Comparison of ENCODE assay signal across 6 cellular contexts in the genomic region with DNA sequence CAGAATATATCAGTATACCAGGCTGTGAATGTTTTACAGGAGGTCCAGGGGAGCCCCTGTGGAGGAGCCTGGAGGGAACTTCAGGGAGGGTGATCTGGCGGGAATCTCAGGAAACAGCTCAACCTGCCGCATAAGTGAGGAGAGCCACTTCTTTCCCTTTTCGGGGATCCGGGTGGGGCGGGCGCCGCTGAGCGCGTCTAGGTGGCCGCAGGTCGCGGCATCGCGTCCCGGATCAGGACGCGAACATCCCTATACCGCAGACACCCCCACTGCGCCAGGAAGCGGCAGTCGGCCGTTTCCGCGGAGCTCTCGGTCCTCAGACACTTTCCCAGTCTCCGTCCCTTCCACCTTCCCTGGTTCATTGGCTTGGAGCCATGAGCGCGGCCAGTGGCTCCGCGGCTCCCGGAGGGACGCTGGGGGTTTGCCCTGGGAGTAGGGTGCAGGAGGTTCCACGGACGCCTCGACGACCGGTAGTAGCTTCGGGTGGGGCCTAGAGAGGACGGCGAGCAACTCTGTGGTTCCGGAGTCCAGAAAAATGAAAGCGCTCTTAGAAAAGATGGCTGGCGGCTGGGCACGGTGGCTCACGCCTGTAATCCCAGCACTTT.
A peak's percentile ranks its signal among the peaks of the same experiment; 100 is the strongest.
DNase-seq lines count a peak whose midpoint lies in the region; ATAC-seq and TF ChIP-seq lines count a peak whose summit lies in the region.

No MANE protein-coding gene starts in this region.

- H3K4me1 Mint-ChIP-seq in stimulated activated naive CD8-positive, alpha-beta T cell treated with anti-CD3 and anti-CD28 coated beads, Interleukin-15, amount 100 ng/mL, for 72 hours = peaks cover 46% of the 10 kb centered on the region

- TF ChIP-seq CTCF in GM10266 (IDR thresholded peaks at IDR 0.05; ENCODE audit: control insufficient read depth, insufficient read depth, low read depth, missing control alignments) = no peak

- no peaks in the 10 kb centered on the region for H3K27me3 Mint-ChIP-seq in stimulated activated naive CD8-positive, alpha-beta T cell treated with anti-CD3 and anti-CD28 coated beads, Interleukin-15, amount 100 ng/mL, for 72 hours

- ATAC-seq in stimulated activated naive CD8-positive, alpha-beta T cell treated with anti-CD3 and anti-CD28 coated beads, Interleukin-15, amount 100 ng/mL, for 72 hours = no peak
- ATAC-seq in GM18511 (IDR thresholded peaks at IDR 0.05; ENCODE audit: unreplicated experiment) = no peak
- no peak for ATAC-seq in HG03565 (IDR thresholded peaks at IDR 0.05; ENCODE audit: unreplicated experiment)

- peak overlapping the region; percentile 91 to 95 for H3K27ac Mint-ChIP-seq in stimulated activated naive CD8-positive, alpha-beta T cell treated with anti-CD3 and anti-CD28 coated beads, Interleukin-15, amount 100 ng/mL, for 72 hours

- DNase-seq in UCSD-AML1 (lab: John Stamatoyannopoulos, UW; ENCODE audit: unreplicated experiment) = peak; percentile 73
- peak; percentile 26 for DNase-seq in germinal center (ENCODE audit: low spot score)
- DNase-seq in stimulated activated naive CD8-positive, alpha-beta T cell treated with anti-CD3 and anti-CD28 coated beads, Interleukin-15, amount 100 ng/mL, for 72 hours = no peak
- no peak for DNase-seq in GM10266 (ENCODE audit: extremely low spot score)

- H3K4me3 Mint-ChIP-seq in stimulated activated naive CD8-positive, alpha-beta T cell treated with anti-CD3 and anti-CD28 coated beads, Interleukin-15, amount 100 ng/mL, for 72 hours = peak overlapping the region; percentile 79 to 91

- H3K9me3 Mint-ChIP-seq in stimulated activated naive CD8-positive, alpha-beta T cell treated with anti-CD3 and anti-CD28 coated beads, Interleukin-15, amount 100 ng/mL, for 72 hours = no peaks in the 10 kb centered on the region

Comparison
In these comparisons a context has a peak if more than half of its experiments do, and no peak if none do; other contexts are left out.
1. DNase-seq: peak in UCSD-AML1 (single experiment) and germinal center (single experiment); none in stimulated activated naive CD8-positive, alpha-beta T cell treated with anti-CD3 and anti-CD28 coated beads, Interleukin-15, amount 100 ng/mL, for 72 hours (0 of 2) and GM10266 (single experiment).